Comparison of ENCODE assay signal across 1 cellular context in the genomic region with DNA sequence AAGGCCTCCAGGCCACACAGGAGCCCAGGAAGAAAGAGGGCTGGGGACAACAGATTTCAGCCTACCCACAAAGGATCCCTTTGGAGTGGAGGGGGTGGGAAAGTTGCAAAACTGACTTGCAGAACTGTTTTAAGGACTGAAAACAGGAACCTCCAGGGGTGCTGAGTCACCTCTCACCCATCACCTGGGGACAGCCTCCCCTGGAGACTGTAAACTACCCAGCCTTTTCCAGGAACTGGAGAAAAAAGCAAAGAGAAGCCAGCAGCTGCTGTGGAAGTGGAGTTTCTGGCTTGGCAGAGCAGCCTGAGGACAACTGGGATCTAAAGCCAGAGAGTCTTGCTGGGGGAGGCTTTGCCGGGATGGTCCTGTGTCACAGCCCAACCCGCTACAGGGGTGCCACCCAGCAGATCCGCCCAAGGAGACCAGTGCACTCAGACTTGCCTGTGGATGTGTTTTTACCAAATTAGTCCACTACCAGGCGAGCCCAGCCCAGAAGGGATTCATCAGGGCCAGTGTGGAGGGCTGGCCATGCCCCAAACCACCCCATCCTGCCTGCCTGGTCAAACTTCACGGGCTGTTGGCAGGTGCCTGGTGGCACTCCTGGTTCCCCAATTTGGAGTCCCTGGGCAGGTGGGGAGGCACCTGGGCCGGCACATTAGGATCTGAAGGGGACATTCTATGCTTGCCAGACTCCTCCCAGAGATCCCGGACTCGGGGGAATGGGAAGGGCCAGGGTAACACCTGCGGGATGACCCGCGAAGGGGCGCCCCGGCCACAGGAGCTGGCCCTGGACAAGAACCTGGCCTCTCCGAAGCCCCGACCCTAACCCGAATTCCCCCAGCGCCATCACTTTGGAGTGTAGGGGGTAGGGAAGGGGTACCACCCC.
TF ChIP-seq lines count a peak whose summit lies in the region.

No MANE protein-coding gene starts in this region.

TF ChIP-seq in HCT116, 20 proteins besides CTCF, POLR2A, EP300 and RAD21 (continued from another document):
- TF ChIP-seq EGR1 (IDR thresholded peaks at IDR 0.05; ENCODE audit: low read depth) (no peak), ZFX (IDR thresholded peaks at IDR 0.05) (no peak), SRF (IDR thresholded peaks at IDR 0.05; ENCODE audit: low read depth) (no peak)
